Comparison of ENCODE assay signal across 8 cellular contexts in genomic region chr3:30342319-30343060, GRCh38.
DNase-seq lines count a peak whose midpoint lies in the region; ATAC-seq, FAIRE-seq and TF ChIP-seq lines count a peak whose summit lies in the region.

No MANE protein-coding gene starts in this region.

- peaks cover 0 to 3% (median under 1%) of the 10 kb centered on the region in 8 donors for H3K9me3 ChIP-seq in spleen
- no peaks in the 10 kb centered on the region for H3K9me3 ChIP-seq in OCI-LY7 (ENCODE audit: low read length)

- H3K4me1 ChIP-seq in spleen (peaks cover 0 to 13% (median 0%) of the 10 kb centered on the region in 6 donors), OCI-LY7 (ENCODE audit: insufficient read depth, low read length, poor library complexity, severe bottlenecking) (no peaks in the 10 kb centered on the region)

- no peak overlapping the region for H3K4me3 ChIP-seq in HFF-Myc (replicated peaks; ENCODE audit: low read depth, low read length)
- H3K4me3 ChIP-seq in spleen: no peak overlapping the region
- H3K4me3 ChIP-seq in OCI-LY7 (ENCODE audit: low read depth, low read length, poor library complexity, severe bottlenecking): no peak overlapping the region

- no peak overlapping the region for H2AFZ ChIP-seq in OCI-LY7 (ENCODE audit: low read length)

- H3K27me3 ChIP-seq in spleen (replicated peaks in 1 of 7): no peaks in the 10 kb centered on the region

- POLR2A ChIA-PET in OCI-LY7 (lab: Charles Lee): no interaction called here

- 71 to 86% (median 77%) methylated on average over 6 of the region's 6 CpGs for WGBS in spleen, 5 donors

- no TSS peak for BruUV-seq in OCI-LY7 (replicated peaks; lab: Mats Ljungman, UMichigan)

- peak; percentile 89 to 98 for ATAC-seq in left cardiac atrium
- ATAC-seq in HG02798 (IDR thresholded peaks at IDR 0.05; ENCODE audit: poor library complexity, unreplicated experiment): no peak

- no peaks in the 10 kb centered on the region for H3K9me2 ChIP-seq in OCI-LY7 (ENCODE audit: insufficient read depth, low read length)

- peak; percentile 53 for FAIRE-seq in TTC549 (lab: Jason Lieb, UNC)

- CTCF ChIA-PET in OCI-LY7 (lab: Charles Lee; ENCODE audit: unreplicated experiment): no interaction called here

- TF ChIP-seq POLR2A in spleen (IDR thresholded peaks at IDR 0.05): no peak

- no peaks in the 10 kb centered on the region for H3K79me2 ChIP-seq in OCI-LY7 (ENCODE audit: insufficient read depth, low read depth, low read length)

- H3K27ac ChIP-seq in spleen (peak overlapping the region in 7 of 8 donors; percentile 11 to 62 (median 51)), OCI-LY7 (ENCODE audit: low read depth, low read length, poor library complexity, severe bottlenecking) (no peak overlapping the region)

- H3K36me3 ChIP-seq in spleen (no peaks in the 10 kb centered on the region), OCI-LY7 (ENCODE audit: insufficient read depth, low read length) (no peaks in the 10 kb centered on the region)

- DNase-seq in HFF-Myc (ENCODE audit: extremely low read depth, low read depth) (peak; percentile 86), left cardiac atrium (peak; percentile 28), spleen (no peak), superior temporal gyrus (ENCODE audit: extremely low spot score) (no peak), NCI-H1930 (lab: John Stamatoyannopoulos, UW) (no peak), OCI-LY7 (ENCODE audit: low spot score) (no peak)

- intact Hi-C loops in left cardiac atrium (cut with DNase I) (loop anchor here in 1 of 2 donors (10.0 kb wide), 1 partner anchor 82 kb away; no protein-coding TSS in a partner anchor), spleen (cut with DNase I; ENCODE audit: low total_unique reads) (no loop called here), OCI-LY7 (cut with micrococcal nuclease; ENCODE audit: unreplicated experiment) (no loop called here)

- H4K20me1 ChIP-seq in OCI-LY7 (ENCODE audit: insufficient read depth, low read length): no peaks in the 10 kb centered on the region

- no peak overlapping the region for H3K4me2 ChIP-seq in OCI-LY7 (ENCODE audit: low read length)

- TF ChIP-seq CTCF in HFF-Myc (IDR thresholded peaks at IDR 0.05; ENCODE audit: low read depth, low read length, missing control alignments) (no peak), spleen (IDR thresholded peaks at IDR 0.05 in 8 of 11, conservative IDR thresholded peaks at IDR 0.05 in 3 of 11) (no peak), OCI-LY7 (conservative IDR thresholded peaks at IDR 0.05; ENCODE audit: low read length) (no peak)

Comparison
In these comparisons a context has a peak if more than half of its experiments do, and no peak if none do; other contexts are left out.
1. DNase-seq: peak in HFF-Myc (single experiment) and left cardiac atrium (single experiment); none in spleen (single experiment), superior temporal gyrus (single experiment), NCI-H1930 (0 of 2) and OCI-LY7 (single experiment).